8 cellular contexts compared by ENCODE assay signal in the genomic region with DNA sequence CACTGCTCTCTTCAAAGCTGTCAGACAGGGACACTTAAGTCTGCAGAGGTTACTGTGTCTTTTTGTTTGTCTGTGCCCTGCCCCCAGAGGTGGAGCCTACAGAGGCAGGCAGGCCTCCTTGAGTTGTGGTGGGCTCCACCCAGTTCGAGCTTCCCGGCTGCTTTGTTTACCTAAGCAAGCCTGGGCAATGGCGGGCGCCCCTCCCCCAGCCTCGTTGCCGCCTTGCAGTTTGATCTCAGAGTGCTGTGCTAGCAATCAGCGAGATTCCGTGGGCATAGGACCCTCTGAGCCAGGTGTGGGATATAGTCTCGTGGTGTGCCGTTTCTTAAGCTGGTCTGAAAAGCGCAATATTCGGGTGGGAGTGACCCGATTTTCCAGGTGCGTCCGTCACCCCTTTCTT. TPM values are rescaled to one million over a fixed set of nuclear protein-coding genes. Genes with fewer than 3 reads are reported as not detected.
DNase-seq lines count a peak whose midpoint lies in the region; ATAC-seq and TF ChIP-seq lines count a peak whose summit lies in the region.
"Not testable (repeated sequence)": the region's sequence is repeated elsewhere in the genome, so short reads cannot be mapped to it uniquely, and the experiment has no call there.

No MANE protein-coding gene starts in this region.

- not testable (repeated sequence) for H3K4me1 Mint-ChIP-seq in Calu3 (ENCODE audit: low read depth, unreplicated experiment); activated naive CD8-positive, alpha-beta T cell treated with anti-CD3 and anti-CD28 coated beads, Interleukin-2, amount 50 U/mL, for 24 hours

- H3K36me3 ChIP-seq in RWPE2 (ENCODE audit: low read depth) = peaks cover 33% of the 10 kb centered on the region
- H3K36me3 ChIP-seq in parathyroid adenoma (ENCODE audit: control insufficient read depth, insufficient read depth, low read length); thyroid gland: not testable (repeated sequence)

- H3K27ac ChIP-seq in RWPE2 (ENCODE audit: poor library complexity, severe bottlenecking) (peak overlapping the region; percentile 90), parathyroid adenoma (peak overlapping the region; percentile 67), thyroid gland (peak overlapping the region in 1 of 3 donors; percentile 41)

- DNase-seq in Calu3 = peak; percentile 11
- not testable (repeated sequence) for DNase-seq in RWPE2 (ENCODE audit: low spot score); activated naive CD8-positive, alpha-beta T cell treated with anti-CD3 and anti-CD28 coated beads, Interleukin-2, amount 50 U/mL, for 24 hours; epithelial cell of esophagus (ENCODE audit: low read depth)
- peak; percentile 19 for DNase-seq in activated CD8-positive, alpha-beta memory T cell treated with anti-CD3 and anti-CD28 coated beads, Interleukin-2, amount 50 U/mL, for 4 hours
- peak; percentile 14 to 35 for DNase-seq in left colon
- peak; percentile 49 to 54 for DNase-seq in thyroid gland

- H3K27ac Mint-ChIP-seq in Calu3 (ENCODE audit: unreplicated experiment); activated naive CD8-positive, alpha-beta T cell treated with anti-CD3 and anti-CD28 coated beads, Interleukin-2, amount 50 U/mL, for 24 hours: not testable (repeated sequence)

- not testable (repeated sequence) for TF ChIP-seq POLR2A in thyroid gland (IDR thresholded peaks at IDR 0.05)

- not testable (repeated sequence) for H3K79me2 ChIP-seq in parathyroid adenoma

- intact Hi-C loops in Calu3 (cut with micrococcal nuclease; ENCODE audit: unreplicated experiment); left colon (cut with DNase I, micrococcal nuclease); thyroid gland (cut with DNase I): not testable (repeated sequence)

- not testable (repeated sequence) for H3K9me3 Mint-ChIP-seq in Calu3 (ENCODE audit: low read depth, unreplicated experiment); activated naive CD8-positive, alpha-beta T cell treated with anti-CD3 and anti-CD28 coated beads, Interleukin-2, amount 50 U/mL, for 24 hours

- H2AFZ ChIP-seq in parathyroid adenoma = not testable (repeated sequence)

- peak overlapping the region; percentile 71 for H3K4me3 Mint-ChIP-seq in Calu3 (ENCODE audit: low read depth, unreplicated experiment)
- peak overlapping the region; percentile 78 for H3K4me3 Mint-ChIP-seq in activated naive CD8-positive, alpha-beta T cell treated with anti-CD3 and anti-CD28 coated beads, Interleukin-2, amount 50 U/mL, for 24 hours

- CTCF ChIA-PET in Calu3 (lab: Charles Lee) = not testable (repeated sequence)

- not testable (repeated sequence) for TF ChIP-seq CTCF in Calu3 (IDR thresholded peaks at IDR 0.05; ENCODE audit: unreplicated experiment); RWPE2 (IDR thresholded peaks at IDR 0.05; ENCODE audit: poor library complexity, severe bottlenecking); epithelial cell of esophagus (IDR thresholded peaks at IDR 0.05; ENCODE audit: insufficient read depth, low read depth, low read length, missing control alignments); parathyroid adenoma (IDR thresholded peaks at IDR 0.05); thyroid gland (IDR thresholded peaks at IDR 0.05)

- H3K36me3 Mint-ChIP-seq in Calu3 (ENCODE audit: insufficient read depth, unreplicated experiment) = peaks cover 14% of the 10 kb centered on the region
- not testable (repeated sequence) for H3K36me3 Mint-ChIP-seq in activated naive CD8-positive, alpha-beta T cell treated with anti-CD3 and anti-CD28 coated beads, Interleukin-2, amount 50 U/mL, for 24 hours (ENCODE audit: low read depth)

- not testable (repeated sequence) for ATAC-seq in RWPE2 (ENCODE audit: low read depth); activated naive CD8-positive, alpha-beta T cell treated with anti-CD3 and anti-CD28 coated beads, Interleukin-2, amount 50 U/mL, for 24 hours
- ATAC-seq in left colon = peak; percentile 36

- peak overlapping the region; percentile 29 for H3K4me3 ChIP-seq in RWPE2 (ENCODE audit: severe bottlenecking)
- H3K4me3 ChIP-seq in epithelial cell of esophagus (ENCODE audit: low read length) = peak overlapping the region; percentile 29
- not testable (repeated sequence) for H3K4me3 ChIP-seq in parathyroid adenoma (ENCODE audit: low read depth, low read length)
- peak overlapping the region in 1 of 3 donors; percentile 2 for H3K4me3 ChIP-seq in thyroid gland (replicated peaks in 1 of 3)

- H3K4me1 ChIP-seq in RWPE2 (ENCODE audit: insufficient read depth, poor library complexity, severe bottlenecking); parathyroid adenoma; thyroid gland: not testable (repeated sequence)

- BruUV-seq in Calu3 (replicated peaks; lab: Mats Ljungman, UMichigan) = not testable (repeated sequence)

- WGBS in thyroid gland, 2 donors = no CpG with 5 or more reads among the region's 15 CpGs

- not testable (repeated sequence) for H3K9me3 ChIP-seq in RWPE2 (ENCODE audit: severe bottlenecking); parathyroid adenoma (ENCODE audit: control insufficient read depth, low read length); thyroid gland

- H3K9ac ChIP-seq in parathyroid adenoma = not testable (repeated sequence)

- H3K4me2 ChIP-seq in parathyroid adenoma (ENCODE audit: low read length) = not testable (repeated sequence)

- H3K27me3 ChIP-seq in RWPE2 (ENCODE audit: insufficient read depth, poor library complexity, severe bottlenecking); parathyroid adenoma (ENCODE audit: control insufficient read depth, insufficient read depth, low read length); thyroid gland: not testable (repeated sequence)

- not testable (repeated sequence) for H3K27me3 Mint-ChIP-seq in Calu3 (ENCODE audit: unreplicated experiment); activated naive CD8-positive, alpha-beta T cell treated with anti-CD3 and anti-CD28 coated beads, Interleukin-2, amount 50 U/mL, for 24 hours

RNA-seq across cellular contexts. Expression of gene DYSF, which starts 36.5 kb away (rescaled TPM):
- total RNA-seq in Calu3 (2022) (1.4 and 3.2 TPM in 2 replicates), left colon (1 to 10 TPM; 2.4 to 5.0 TPM), thyroid gland (10 to 100 TPM; 10.3 to 14.9 (median 14.4) TPM)
